Comparison of ENCODE assay signal across 10 cellular contexts in the genomic region with DNA sequence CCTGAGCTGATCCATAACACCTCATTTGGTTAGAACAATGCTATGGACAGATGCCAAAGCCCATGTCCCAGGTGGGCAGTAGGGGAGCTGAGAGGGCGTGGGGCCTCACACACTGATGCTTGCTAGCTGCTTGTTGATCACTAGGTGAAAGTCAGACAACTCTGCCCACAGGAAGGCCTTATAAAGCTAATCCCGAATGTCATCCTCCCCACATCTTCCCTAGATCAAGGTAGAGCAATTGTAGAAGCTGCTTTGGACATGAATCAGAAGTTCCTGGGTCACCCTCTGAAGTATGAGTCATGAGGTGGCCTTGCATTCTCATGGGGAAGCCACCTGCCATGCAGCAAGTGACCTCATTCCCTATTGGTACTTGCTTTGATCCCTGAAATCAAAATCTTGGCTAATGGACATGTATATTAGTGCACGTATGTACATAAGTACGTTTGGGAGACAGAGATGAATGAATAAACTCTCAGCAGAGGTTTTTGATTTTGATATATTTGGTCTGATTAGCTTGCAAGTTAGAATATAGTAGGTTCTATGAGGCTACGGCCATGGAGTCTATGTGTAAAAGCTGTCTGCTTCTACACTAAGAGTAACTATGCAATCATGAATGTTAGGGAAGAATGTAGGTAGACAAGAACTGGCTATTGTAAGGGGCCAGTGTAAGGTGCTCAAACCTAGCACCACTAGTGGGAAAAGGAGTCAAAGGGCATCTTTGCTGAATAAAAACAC. TPM values are rescaled to one million over a fixed set of nuclear protein-coding genes. Genes with fewer than 3 reads are reported as not detected.
DNase-seq lines count a peak whose midpoint lies in the region; ATAC-seq, FAIRE-seq and TF ChIP-seq lines count a peak whose summit lies in the region.
"Had no signal": no experiment of that assay in that cellular context is flagged by ENCODE, and none has a peak within 500 bp of the region (broad histone marks: within the 10 kb centered on the region; RNA-seq: fewer than 3 reads in every experiment).

No MANE protein-coding gene starts in this region.

- H3K4me1 ChIP-seq in endothelial cell of umbilical vein (ENCODE audit: control insufficient read depth, extremely low read depth, insufficient read depth, low read length) (peaks cover 85% of the 10 kb centered on the region), pancreas (peaks cover 42 to 48% (median 46%) of the 10 kb centered on the region in 3 donors)

- POLR2A ChIA-PET in endothelial cell of umbilical vein (lab: Charles Lee), result interaction anchor here (0.5 to 2.2 kb wide), 8 partner anchors 24 to 179 kb away, joined by 3 to 15 read pairs (median 6); partner anchors contain the start of gene ARHGAP29

- CTCF ChIA-PET in endothelial cell of umbilical vein (lab: Charles Lee), result interaction anchor here (0.8 to 3.0 kb wide), 19 partner anchors 11 to 268 kb away, joined by 3 to 23 read pairs (median 4); no protein-coding TSS in a partner anchor

- FAIRE-seq in endothelial cell of umbilical vein (lab: Jason Lieb, UNC) (no peak), pancreas (lab: Jason Lieb, UNC) (no peak)

- 68 to 70% methylated on average over 5 of the region's 5 CpGs for WGBS in pancreas, 2 donors

- no peaks in the 10 kb centered on the region for H3K79me2 ChIP-seq in endothelial cell of umbilical vein (ENCODE audit: control insufficient read depth, insufficient read depth, low read length)

- H4K20me1 ChIP-seq in endothelial cell of umbilical vein (replicated peaks; ENCODE audit: control insufficient read depth, extremely low read depth, insufficient read depth, low read length), result no peaks in the 10 kb centered on the region

- H3K27me3 ChIP-seq in endothelial cell of umbilical vein (ENCODE audit: control insufficient read depth in 2 of 2, insufficient read depth in 2 of 2, low read length in 2 of 2) (no peaks in the 10 kb centered on the region), pancreas (no peaks in the 10 kb centered on the region)

- H3K9ac ChIP-seq in endothelial cell of umbilical vein (replicated peaks; ENCODE audit: extremely low read depth, insufficient read depth, low read length), result peak overlapping the region; percentile 96

- dilution Hi-C loops in endothelial cell of umbilical vein (cut with MboI; ENCODE audit: extremely low pct_ligation_motif_present, low sequenced_read_pairs), result no loop called here

- no peaks in the 10 kb centered on the region for H3K36me3 ChIP-seq in endothelial cell of umbilical vein (ENCODE audit: control insufficient read depth in 2 of 2, extremely low read depth in 1 of 2, insufficient read depth in 2 of 2, low read length in 2 of 2)
- no peaks in the 10 kb centered on the region for H3K36me3 ChIP-seq in pancreas

- BruUV-seq in endothelial cell of umbilical vein (replicated peaks; lab: Mats Ljungman, UMichigan), result no TSS peak

- H3K4me3 ChIP-seq in endothelial cell of umbilical vein (replicated peaks in 1 of 3; ENCODE audit: insufficient read depth in 1 of 3, low read depth in 1 of 3, low read length in 3 of 3) (no peak overlapping the region), pancreas (no peak overlapping the region)

- peak; percentile 49 for DNase-seq in COLO668 (lab: John Stamatoyannopoulos, UW; ENCODE audit: unreplicated experiment)
- DNase-seq in LoVo (ENCODE audit: low spot score), result peak; percentile 85
- DNase-seq in endothelial cell of umbilical vein (ENCODE audit: low read depth, low spot score), result peak; percentile 86
- DNase-seq in pancreas, result peak in 4 of 6 donors; percentile 46 to 72 (median 64)
- DNase-seq in MV-4-11 (lab: John Stamatoyannopoulos, UW), result no peak
- no peak for DNase-seq in NCI-H748 (lab: John Stamatoyannopoulos, UW; ENCODE audit: unreplicated experiment)
- no peak for DNase-seq in activated T-cell treated with anti-CD3 and anti-CD28 coated beads, Interleukin-2, amount 50 U/mL, for 48 hours
- DNase-seq: activated CD4-positive, alpha-beta T cell treated with anti-CD3 and anti-CD28 coated beads for 1 hour had no signal

- H3K27ac ChIP-seq in endothelial cell of umbilical vein (ENCODE audit: insufficient read depth, low read depth, low read length) (peak overlapping the region; percentile 100), pancreas (peak overlapping the region; percentile 81 to 89 (median 86))

- TF ChIP-seq CTCF in endothelial cell of umbilical vein (IDR thresholded peaks at IDR 0.05; ENCODE audit: extremely low read depth in 1 of 2, insufficient read depth in 1 of 2, low read depth in 1 of 2, low read length in 2 of 2) (no peak), pancreas (IDR thresholded peaks at IDR 0.05) (no peak)

- H3K9me3 ChIP-seq in endothelial cell of umbilical vein (replicated peaks; ENCODE audit: control insufficient read depth, insufficient read depth, low read length), result no peaks in the 10 kb centered on the region
- no peaks in the 10 kb centered on the region for H3K9me3 ChIP-seq in pancreas

- no peak for TF ChIP-seq POLR2A in endothelial cell of umbilical vein (IDR thresholded peaks at IDR 0.05; ENCODE audit: low read depth, low read length)

- no peak overlapping the region for H2AFZ ChIP-seq in endothelial cell of umbilical vein (ENCODE audit: low read depth, low read length)

- ATAC-seq in pancreas (peak; percentile 77 to 83 (median 80)), GM18870 (IDR thresholded peaks at IDR 0.05; ENCODE audit: unreplicated experiment) (no peak)

- peak overlapping the region; percentile 43 for H3K4me2 ChIP-seq in endothelial cell of umbilical vein (ENCODE audit: insufficient read depth, low read length)

- intact Hi-C loops in endothelial cell of umbilical vein (cut with micrococcal nuclease), result loop anchor here (1.0 to 2.0 kb wide), 6 partner anchors 20 to 169 kb away; partner anchors contain the start of gene ARHGAP29
- intact Hi-C loops in pancreas (cut with DNase I), result loop anchor here in 1 of 3 donors (10.0 kb wide), 1 partner anchor 147 kb away; no protein-coding TSS in a partner anchor

- H3K9me1 ChIP-seq in endothelial cell of umbilical vein (replicated peaks; ENCODE audit: control insufficient read depth, extremely low read depth, insufficient read depth, low read length), result no peaks in the 10 kb centered on the region

TF ChIP-seq in endothelial cell of umbilical vein, 7 proteins besides CTCF, POLR2A, EP300 and RAD21:
- TF ChIP-seq JUN (IDR thresholded peaks at IDR 0.05; ENCODE audit: borderline replicate concordance, insufficient read depth, insufficient read length, low read depth) (peak; percentile 93), EZH2 (IDR thresholded peaks at IDR 0.05; ENCODE audit: borderline replicate concordance, low read depth, low read length, severe bottlenecking) (no peak), MYC (IDR thresholded peaks at IDR 0.05; ENCODE audit: low read depth, low read length) (no peak), FOS (IDR thresholded peaks at IDR 0.05; ENCODE audit: borderline replicate concordance, insufficient read depth, low read length) (peak; percentile 84), MAX (IDR thresholded peaks at IDR 0.05; ENCODE audit: insufficient read depth, insufficient read length) (no peak), GATA2 (IDR thresholded peaks at IDR 0.05; ENCODE audit: insufficient read depth, insufficient read length, low read depth, low read length) (peak; percentile 45), POLR2AphosphoS5 (IDR thresholded peaks at IDR 0.05; ENCODE audit: insufficient read depth, low read depth, low read length) (peak; percentile 78)

RNA-seq across cellular contexts. Expression of gene ABCA4, which starts 52.7 kb away (rescaled TPM):
- total RNA-seq in endothelial cell of umbilical vein (4.9 and 5.0 TPM in 2 replicates), pancreas (under 1 TPM in 4 of 6 donors, not detected in 2; 0.03 to 0.16 (median 0.10) TPM)
- polyA plus RNA-seq in endothelial cell of umbilical vein (2.3 and 2.5 TPM in 2 replicates), pancreas (under 1 TPM; 0.15 to 0.16 TPM)
- polyA plus RNA-seq in endothelial cell of umbilical vein (2011; cell fraction: cytosol; rRNA removed), result 1.1 TPM in 2 replicates
- 8.9 and 12.1 TPM in 2 replicates for polyA plus RNA-seq in endothelial cell of umbilical vein (2011; cell fraction: nucleus; rRNA removed)
- 2.0 and 5.2 TPM in 2 replicates for polyA plus RNA-seq in endothelial cell of umbilical vein (2012)
- 3.4 and 5.3 TPM in 2 replicates for polyA minus RNA-seq in endothelial cell of umbilical vein
- polyA minus RNA-seq in endothelial cell of umbilical vein (2011; cell fraction: cytosol; rRNA and poly(A)+ RNA removed), result 3.3 TPM
- polyA minus RNA-seq in endothelial cell of umbilical vein (2011; cell fraction: nucleus; rRNA and poly(A)+ RNA removed), result 9.0 and 9.1 TPM in 2 replicates
- total RNA-seq: NCI-H460 had no signal

Comparison
In these comparisons a context has a peak if more than half of its experiments do, and no peak if none do; other contexts are left out.
1. DNase-seq: peak in COLO668 (single experiment), LoVo (single experiment), endothelial cell of umbilical vein (single experiment) and pancreas (4 of 6); none in MV-4-11 (single experiment), NCI-H748 (single experiment) and activated T-cell treated with anti-CD3 and anti-CD28 coated beads, Interleukin-2, amount 50 U/mL, for 48 hours (0 of 2).